In genomic region chr16:27235055-27235937, GRCh38 we compare ENCODE assay signal across 8 cellular contexts.
DNase-seq lines count a peak whose midpoint lies in the region; ATAC-seq and TF ChIP-seq lines count a peak whose summit lies in the region.

No MANE protein-coding gene starts in this region.

- H3K27ac Mint-ChIP-seq in memory B cell, result peak overlapping the region; percentile 62

- DNase-seq in AG09309 (ENCODE audit: low read depth), result no peak
- peak; percentile 75 for DNase-seq in HCEC 1CT
- peak; percentile 53 for DNase-seq in NK-92 (lab: John Stamatoyannopoulos, UW; ENCODE audit: unreplicated experiment)
- peak; percentile 87 for DNase-seq in activated CD8-positive, alpha-beta memory T cell treated with anti-CD3 and anti-CD28 coated beads for 24 hours
- peak; percentile 75 for DNase-seq in effector CD8-positive, alpha-beta T cell (lab: John Stamatoyannopoulos, UW)
- DNase-seq in memory B cell (ENCODE audit: low spot score in 2 of 2), result peak; percentile 25 to 33
- peak; percentile 60 for DNase-seq in stimulated activated CD8-positive, alpha-beta memory T cell treated with anti-CD3 and anti-CD28 coated beads, Interleukin-12 subunit alpha, Interleukin-12 subunit beta, amount 100 ng/mL, for 4 hours (ENCODE audit: low read depth)

- ATAC-seq in memory B cell (ENCODE audit: low read depth) (peak; percentile 57), GM21619 (IDR thresholded peaks at IDR 0.05; ENCODE audit: unreplicated experiment) (no peak)

- no peaks in the 10 kb centered on the region for H3K27me3 Mint-ChIP-seq in memory B cell

- peaks cover 3% of the 10 kb centered on the region for H3K36me3 Mint-ChIP-seq in memory B cell

- peaks cover 36% of the 10 kb centered on the region for H3K4me1 Mint-ChIP-seq in memory B cell

- no peak overlapping the region for H3K4me3 ChIP-seq in AG09309 (ENCODE audit: control insufficient read depth, low read depth, low read length)

- H3K9me3 Mint-ChIP-seq in memory B cell, result no peaks in the 10 kb centered on the region

- TF ChIP-seq CTCF in AG09309 (IDR thresholded peaks at IDR 0.05; ENCODE audit: control insufficient read depth, insufficient read depth, low read depth, low read length, missing control alignments), result peak; percentile 93

- peak overlapping the region; percentile 42 for H3K4me3 Mint-ChIP-seq in memory B cell
